Comparison of ENCODE assay signal across 1 cellular context in the genomic region with DNA sequence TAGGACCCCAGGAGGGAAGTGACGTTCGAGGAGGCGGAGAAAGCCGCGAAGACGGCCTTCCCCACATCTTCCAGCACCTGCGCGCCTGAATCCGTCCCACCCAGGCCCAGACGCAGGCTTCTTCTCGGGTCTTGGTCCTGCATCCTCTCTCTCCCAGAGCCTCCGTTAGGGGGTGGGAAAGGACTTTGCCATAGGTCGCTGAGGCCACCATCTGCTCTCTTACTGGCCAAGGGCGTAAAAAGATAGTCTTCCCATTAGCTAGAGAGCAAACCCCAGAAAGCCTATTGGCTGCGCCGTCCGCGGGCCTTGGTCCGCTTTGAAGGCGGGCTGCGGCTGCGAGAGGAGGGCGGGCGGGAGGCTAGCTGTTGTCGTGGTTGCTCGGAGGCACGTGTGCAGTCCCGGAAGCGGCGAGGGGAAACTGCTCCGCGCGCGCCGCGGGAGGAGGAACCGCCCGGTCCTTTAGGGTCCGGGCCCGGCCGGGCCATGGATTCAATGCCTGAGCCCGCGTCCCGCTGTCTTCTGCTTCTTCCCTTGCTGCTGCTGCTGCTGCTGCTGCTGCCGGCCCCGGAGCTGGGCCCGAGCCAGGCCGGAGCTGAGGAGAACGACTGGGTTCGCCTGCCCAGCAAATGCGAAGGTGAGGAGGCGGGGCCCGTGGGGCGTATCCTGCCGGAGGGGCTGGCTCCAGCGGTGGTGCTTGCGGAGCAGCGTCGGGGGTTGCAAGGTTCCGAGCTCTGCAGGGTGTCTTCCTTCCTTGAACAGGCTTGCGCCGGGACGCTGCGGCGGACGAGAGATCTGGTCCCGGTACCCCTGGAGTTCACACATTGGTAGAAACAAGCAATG.
TF ChIP-seq lines count a peak whose summit lies in the region.

A gene (plus strand): TSS at position 393 of the 840 bp plus-strand sequence. CDS start 91 bp downstream, at position 484.

TF ChIP-seq in HepG2, 621 proteins besides CTCF, POLR2A, EP300 and RAD21 (continued from another document and continues in another):
- TF ChIP-seq, protein P1, sequence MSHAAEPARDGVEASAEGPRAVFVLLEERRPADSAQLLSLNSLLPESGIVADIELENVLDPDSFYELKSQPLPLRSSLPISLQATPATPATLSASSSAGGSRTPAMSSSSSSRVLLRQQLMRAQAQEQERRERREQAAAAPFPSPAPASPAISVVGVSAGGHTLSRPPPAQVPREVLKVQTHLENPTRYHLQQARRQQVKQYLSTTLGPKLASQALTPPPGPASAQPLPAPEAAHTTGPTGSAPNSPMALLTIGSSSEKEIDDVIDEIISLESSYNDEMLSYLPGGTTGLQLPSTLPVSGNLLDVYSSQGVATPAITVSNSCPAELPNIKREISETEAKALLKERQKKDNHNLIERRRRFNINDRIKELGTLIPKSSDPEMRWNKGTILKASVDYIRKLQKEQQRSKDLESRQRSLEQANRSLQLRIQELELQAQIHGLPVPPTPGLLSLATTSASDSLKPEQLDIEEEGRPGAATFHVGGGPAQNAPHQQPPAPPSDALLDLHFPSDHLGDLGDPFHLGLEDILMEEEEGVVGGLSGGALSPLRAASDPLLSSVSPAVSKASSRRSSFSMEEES (CRISPR knock-in tag; IDR thresholded peaks at IDR 0.05): peak; percentile 91
- TF ChIP-seq, protein P2, sequence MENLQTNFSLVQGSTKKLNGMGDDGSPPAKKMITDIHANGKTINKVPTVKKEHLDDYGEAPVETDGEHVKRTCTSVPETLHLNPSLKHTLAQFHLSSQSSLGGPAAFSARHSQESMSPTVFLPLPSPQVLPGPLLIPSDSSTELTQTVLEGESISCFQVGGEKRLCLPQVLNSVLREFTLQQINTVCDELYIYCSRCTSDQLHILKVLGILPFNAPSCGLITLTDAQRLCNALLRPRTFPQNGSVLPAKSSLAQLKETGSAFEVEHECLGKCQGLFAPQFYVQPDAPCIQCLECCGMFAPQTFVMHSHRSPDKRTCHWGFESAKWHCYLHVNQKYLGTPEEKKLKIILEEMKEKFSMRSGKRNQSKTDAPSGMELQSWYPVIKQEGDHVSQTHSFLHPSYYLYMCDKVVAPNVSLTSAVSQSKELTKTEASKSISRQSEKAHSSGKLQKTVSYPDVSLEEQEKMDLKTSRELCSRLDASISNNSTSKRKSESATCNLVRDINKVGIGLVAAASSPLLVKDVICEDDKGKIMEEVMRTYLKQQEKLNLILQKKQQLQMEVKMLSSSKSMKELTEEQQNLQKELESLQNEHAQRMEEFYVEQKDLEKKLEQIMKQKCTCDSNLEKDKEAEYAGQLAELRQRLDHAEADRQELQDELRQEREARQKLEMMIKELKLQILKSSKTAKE (CRISPR knock-in tag; IDR thresholded peaks at IDR 0.05; ENCODE audit: borderline replicate concordance): peak; percentile 95
- TF ChIP-seq ATF7-NPFF (CRISPR knock-in tag; IDR thresholded peaks at IDR 0.05; ENCODE audit: low read depth) (peak; percentile 99), ZNF782 (CRISPR knock-in tag; IDR thresholded peaks at IDR 0.05; ENCODE audit: borderline replicate concordance) (peak; percentile 99), FOXP1 (IDR thresholded peaks at IDR 0.05) (no peak), FOXP1 (CRISPR knock-in tag; IDR thresholded peaks at IDR 0.05) (0 out of 2 replicates have a peak, but pooled peaks have one; percentile 19), ZNF761 (CRISPR knock-in tag; conservative IDR thresholded peaks at IDR 0.05) (peak; percentile 99), ZNF720 (CRISPR knock-in tag; IDR thresholded peaks at IDR 0.05) (no peak), RORA (CRISPR knock-in tag; IDR thresholded peaks at IDR 0.05) (0 out of 2 replicates have a peak, but pooled peaks have one; percentile 78), ATF7 (IDR thresholded peaks at IDR 0.05) (no peak), ATF7 (CRISPR knock-in tag; IDR thresholded peaks at IDR 0.05) (peak; percentile 93), YEATS2 (CRISPR knock-in tag; IDR thresholded peaks at IDR 0.05; ENCODE audit: borderline replicate concordance) (peak; percentile 83), MBD4 (IDR thresholded peaks at IDR 0.05; ENCODE audit: borderline replicate concordance, low read length) (no peak), STAG1 (CRISPR knock-in tag; IDR thresholded peaks at IDR 0.05) (no peak), ZSCAN20 (CRISPR knock-in tag; IDR thresholded peaks at IDR 0.05; ENCODE audit: borderline replicate concordance) (peak; percentile 90; the same call in 1 of the 2 replicates), U2AF2 (IDR thresholded peaks at IDR 0.05; ENCODE audit: low read depth, low read length) (no peak), NR2C2 (CRISPR knock-in tag; IDR thresholded peaks at IDR 0.05; ENCODE audit: borderline replicate concordance) (peak; percentile 77), HMGA1 (CRISPR knock-in tag; conservative IDR thresholded peaks at IDR 0.05) (no peak), TP53 (CRISPR knock-in tag; conservative IDR thresholded peaks at IDR 0.05) (0 out of 2 replicates have a peak, but pooled peaks have one; percentile 54), KLF12 (CRISPR knock-in tag; IDR thresholded peaks at IDR 0.05; ENCODE audit: borderline replicate concordance) (peak; percentile 97), ZNF30 (CRISPR knock-in tag; IDR thresholded peaks at IDR 0.05) (peak; percentile 95), ZNF737 (CRISPR knock-in tag; IDR thresholded peaks at IDR 0.05; ENCODE audit: borderline replicate concordance) (no peak; the same call in 1 of the 2 replicates), RFX5 (IDR thresholded peaks at IDR 0.05; ENCODE audit: low read depth, low read length) (peak; percentile 73), ZNF672 (CRISPR knock-in tag; IDR thresholded peaks at IDR 0.05) (peak; percentile 95)
- TF ChIP-seq, protein P3, sequence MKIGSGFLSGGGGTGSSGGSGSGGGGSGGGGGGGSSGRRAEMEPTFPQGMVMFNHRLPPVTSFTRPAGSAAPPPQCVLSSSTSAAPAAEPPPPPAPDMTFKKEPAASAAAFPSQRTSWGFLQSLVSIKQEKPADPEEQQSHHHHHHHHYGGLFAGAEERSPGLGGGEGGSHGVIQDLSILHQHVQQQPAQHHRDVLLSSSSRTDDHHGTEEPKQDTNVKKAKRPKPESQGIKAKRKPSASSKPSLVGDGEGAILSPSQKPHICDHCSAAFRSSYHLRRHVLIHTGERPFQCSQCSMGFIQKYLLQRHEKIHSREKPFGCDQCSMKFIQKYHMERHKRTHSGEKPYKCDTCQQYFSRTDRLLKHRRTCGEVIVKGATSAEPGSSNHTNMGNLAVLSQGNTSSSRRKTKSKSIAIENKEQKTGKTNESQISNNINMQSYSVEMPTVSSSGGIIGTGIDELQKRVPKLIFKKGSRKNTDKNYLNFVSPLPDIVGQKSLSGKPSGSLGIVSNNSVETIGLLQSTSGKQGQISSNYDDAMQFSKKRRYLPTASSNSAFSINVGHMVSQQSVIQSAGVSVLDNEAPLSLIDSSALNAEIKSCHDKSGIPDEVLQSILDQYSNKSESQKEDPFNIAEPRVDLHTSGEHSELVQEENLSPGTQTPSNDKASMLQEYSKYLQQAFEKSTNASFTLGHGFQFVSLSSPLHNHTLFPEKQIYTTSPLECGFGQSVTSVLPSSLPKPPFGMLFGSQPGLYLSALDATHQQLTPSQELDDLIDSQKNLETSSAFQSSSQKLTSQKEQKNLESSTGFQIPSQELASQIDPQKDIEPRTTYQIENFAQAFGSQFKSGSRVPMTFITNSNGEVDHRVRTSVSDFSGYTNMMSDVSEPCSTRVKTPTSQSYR (CRISPR knock-in tag; IDR thresholded peaks at IDR 0.05; ENCODE audit: borderline replicate concordance): peak; percentile 58
- TF ChIP-seq, protein P4, sequence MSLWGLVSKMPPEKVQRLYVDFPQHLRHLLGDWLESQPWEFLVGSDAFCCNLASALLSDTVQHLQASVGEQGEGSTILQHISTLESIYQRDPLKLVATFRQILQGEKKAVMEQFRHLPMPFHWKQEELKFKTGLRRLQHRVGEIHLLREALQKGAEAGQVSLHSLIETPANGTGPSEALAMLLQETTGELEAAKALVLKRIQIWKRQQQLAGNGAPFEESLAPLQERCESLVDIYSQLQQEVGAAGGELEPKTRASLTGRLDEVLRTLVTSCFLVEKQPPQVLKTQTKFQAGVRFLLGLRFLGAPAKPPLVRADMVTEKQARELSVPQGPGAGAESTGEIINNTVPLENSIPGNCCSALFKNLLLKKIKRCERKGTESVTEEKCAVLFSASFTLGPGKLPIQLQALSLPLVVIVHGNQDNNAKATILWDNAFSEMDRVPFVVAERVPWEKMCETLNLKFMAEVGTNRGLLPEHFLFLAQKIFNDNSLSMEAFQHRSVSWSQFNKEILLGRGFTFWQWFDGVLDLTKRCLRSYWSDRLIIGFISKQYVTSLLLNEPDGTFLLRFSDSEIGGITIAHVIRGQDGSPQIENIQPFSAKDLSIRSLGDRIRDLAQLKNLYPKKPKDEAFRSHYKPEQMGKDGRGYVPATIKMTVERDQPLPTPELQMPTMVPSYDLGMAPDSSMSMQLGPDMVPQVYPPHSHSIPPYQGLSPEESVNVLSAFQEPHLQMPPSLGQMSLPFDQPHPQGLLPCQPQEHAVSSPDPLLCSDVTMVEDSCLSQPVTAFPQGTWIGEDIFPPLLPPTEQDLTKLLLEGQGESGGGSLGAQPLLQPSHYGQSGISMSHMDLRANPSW (CRISPR knock-in tag; IDR thresholded peaks at IDR 0.05; ENCODE audit: borderline replicate concordance): peak; percentile 95
- TF ChIP-seq, protein P5, sequence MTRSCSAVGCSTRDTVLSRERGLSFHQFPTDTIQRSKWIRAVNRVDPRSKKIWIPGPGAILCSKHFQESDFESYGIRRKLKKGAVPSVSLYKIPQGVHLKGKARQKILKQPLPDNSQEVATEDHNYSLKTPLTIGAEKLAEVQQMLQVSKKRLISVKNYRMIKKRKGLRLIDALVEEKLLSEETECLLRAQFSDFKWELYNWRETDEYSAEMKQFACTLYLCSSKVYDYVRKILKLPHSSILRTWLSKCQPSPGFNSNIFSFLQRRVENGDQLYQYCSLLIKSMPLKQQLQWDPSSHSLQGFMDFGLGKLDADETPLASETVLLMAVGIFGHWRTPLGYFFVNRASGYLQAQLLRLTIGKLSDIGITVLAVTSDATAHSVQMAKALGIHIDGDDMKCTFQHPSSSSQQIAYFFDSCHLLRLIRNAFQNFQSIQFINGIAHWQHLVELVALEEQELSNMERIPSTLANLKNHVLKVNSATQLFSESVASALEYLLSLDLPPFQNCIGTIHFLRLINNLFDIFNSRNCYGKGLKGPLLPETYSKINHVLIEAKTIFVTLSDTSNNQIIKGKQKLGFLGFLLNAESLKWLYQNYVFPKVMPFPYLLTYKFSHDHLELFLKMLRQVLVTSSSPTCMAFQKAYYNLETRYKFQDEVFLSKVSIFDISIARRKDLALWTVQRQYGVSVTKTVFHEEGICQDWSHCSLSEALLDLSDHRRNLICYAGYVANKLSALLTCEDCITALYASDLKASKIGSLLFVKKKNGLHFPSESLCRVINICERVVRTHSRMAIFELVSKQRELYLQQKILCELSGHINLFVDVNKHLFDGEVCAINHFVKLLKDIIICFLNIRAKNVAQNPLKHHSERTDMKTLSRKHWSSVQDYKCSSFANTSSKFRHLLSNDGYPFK (CRISPR knock-in tag; IDR thresholded peaks at IDR 0.05; ENCODE audit: borderline replicate concordance): peak; percentile 96; the same call in 1 of the 2 replicates
- TF ChIP-seq, protein P6, sequence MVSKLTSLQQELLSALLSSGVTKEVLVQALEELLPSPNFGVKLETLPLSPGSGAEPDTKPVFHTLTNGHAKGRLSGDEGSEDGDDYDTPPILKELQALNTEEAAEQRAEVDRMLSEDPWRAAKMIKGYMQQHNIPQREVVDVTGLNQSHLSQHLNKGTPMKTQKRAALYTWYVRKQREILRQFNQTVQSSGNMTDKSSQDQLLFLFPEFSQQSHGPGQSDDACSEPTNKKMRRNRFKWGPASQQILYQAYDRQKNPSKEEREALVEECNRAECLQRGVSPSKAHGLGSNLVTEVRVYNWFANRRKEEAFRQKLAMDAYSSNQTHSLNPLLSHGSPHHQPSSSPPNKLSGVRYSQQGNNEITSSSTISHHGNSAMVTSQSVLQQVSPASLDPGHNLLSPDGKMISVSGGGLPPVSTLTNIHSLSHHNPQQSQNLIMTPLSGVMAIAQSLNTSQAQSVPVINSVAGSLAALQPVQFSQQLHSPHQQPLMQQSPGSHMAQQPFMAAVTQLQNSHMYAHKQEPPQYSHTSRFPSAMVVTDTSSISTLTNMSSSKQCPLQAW (CRISPR knock-in tag; IDR thresholded peaks at IDR 0.05): peak; percentile 87; the same call in 1 of the 2 replicates
- TF ChIP-seq, protein P7, sequence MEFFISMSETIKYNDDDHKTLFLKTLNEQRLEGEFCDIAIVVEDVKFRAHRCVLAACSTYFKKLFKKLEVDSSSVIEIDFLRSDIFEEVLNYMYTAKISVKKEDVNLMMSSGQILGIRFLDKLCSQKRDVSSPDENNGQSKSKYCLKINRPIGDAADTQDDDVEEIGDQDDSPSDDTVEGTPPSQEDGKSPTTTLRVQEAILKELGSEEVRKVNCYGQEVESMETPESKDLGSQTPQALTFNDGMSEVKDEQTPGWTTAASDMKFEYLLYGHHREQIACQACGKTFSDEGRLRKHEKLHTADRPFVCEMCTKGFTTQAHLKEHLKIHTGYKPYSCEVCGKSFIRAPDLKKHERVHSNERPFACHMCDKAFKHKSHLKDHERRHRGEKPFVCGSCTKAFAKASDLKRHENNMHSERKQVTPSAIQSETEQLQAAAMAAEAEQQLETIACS (CRISPR knock-in tag; IDR thresholded peaks at IDR 0.05): peak; percentile 52; the same call in 1 of the 2 replicates
- TF ChIP-seq, protein P8, sequence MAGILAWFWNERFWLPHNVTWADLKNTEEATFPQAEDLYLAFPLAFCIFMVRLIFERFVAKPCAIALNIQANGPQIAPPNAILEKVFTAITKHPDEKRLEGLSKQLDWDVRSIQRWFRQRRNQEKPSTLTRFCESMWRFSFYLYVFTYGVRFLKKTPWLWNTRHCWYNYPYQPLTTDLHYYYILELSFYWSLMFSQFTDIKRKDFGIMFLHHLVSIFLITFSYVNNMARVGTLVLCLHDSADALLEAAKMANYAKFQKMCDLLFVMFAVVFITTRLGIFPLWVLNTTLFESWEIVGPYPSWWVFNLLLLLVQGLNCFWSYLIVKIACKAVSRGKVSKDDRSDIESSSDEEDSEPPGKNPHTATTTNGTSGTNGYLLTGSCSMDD (CRISPR knock-in tag; IDR thresholded peaks at IDR 0.05): no peak
- TF ChIP-seq, protein P9, sequence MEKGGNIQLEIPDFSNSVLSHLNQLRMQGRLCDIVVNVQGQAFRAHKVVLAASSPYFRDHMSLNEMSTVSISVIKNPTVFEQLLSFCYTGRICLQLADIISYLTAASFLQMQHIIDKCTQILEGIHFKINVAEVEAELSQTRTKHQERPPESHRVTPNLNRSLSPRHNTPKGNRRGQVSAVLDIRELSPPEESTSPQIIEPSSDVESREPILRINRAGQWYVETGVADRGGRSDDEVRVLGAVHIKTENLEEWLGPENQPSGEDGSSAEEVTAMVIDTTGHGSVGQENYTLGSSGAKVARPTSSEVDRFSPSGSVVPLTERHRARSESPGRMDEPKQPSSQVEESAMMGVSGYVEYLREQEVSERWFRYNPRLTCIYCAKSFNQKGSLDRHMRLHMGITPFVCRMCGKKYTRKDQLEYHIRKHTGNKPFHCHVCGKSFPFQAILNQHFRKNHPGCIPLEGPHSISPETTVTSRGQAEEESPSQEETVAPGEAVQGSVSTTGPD (CRISPR knock-in tag; IDR thresholded peaks at IDR 0.05): no peak
